In the genomic region with DNA sequence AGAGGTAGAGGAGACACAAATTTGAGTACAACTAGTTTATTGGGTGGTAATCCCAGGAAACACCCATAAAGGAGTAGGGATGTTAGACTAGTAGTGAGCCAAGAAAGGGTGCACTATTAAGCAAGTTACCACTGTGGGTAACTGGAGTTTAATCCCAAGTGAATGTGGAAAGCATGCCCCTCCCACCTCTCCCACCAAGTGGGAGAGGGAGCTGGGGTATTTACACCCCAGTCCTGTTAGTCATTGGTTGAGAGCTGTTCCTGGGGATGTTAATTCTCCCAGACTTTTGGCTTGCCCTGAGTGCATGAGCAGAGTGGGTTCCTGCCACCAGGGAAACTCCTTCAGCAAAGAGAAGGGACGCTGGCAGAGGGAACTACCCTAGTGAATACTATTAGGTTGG, we compare ENCODE assay signal across 1 cellular context.
TF ChIP-seq lines count a peak whose summit lies in the region.

No MANE protein-coding gene starts in this region.

TF ChIP-seq in HepG2, 621 proteins besides CTCF, POLR2A, EP300 and RAD21 (continued from another document):
- TF ChIP-seq, protein P1, sequence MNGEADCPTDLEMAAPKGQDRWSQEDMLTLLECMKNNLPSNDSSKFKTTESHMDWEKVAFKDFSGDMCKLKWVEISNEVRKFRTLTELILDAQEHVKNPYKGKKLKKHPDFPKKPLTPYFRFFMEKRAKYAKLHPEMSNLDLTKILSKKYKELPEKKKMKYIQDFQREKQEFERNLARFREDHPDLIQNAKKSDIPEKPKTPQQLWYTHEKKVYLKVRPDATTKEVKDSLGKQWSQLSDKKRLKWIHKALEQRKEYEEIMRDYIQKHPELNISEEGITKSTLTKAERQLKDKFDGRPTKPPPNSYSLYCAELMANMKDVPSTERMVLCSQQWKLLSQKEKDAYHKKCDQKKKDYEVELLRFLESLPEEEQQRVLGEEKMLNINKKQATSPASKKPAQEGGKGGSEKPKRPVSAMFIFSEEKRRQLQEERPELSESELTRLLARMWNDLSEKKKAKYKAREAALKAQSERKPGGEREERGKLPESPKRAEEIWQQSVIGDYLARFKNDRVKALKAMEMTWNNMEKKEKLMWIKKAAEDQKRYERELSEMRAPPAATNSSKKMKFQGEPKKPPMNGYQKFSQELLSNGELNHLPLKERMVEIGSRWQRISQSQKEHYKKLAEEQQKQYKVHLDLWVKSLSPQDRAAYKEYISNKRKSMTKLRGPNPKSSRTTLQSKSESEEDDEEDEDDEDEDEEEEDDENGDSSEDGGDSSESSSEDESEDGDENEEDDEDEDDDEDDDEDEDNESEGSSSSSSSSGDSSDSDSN (CRISPR knock-in tag; IDR thresholded peaks at IDR 0.05) = no peak
- TF ChIP-seq FOXC1 (CRISPR knock-in tag; IDR thresholded peaks at IDR 0.05; ENCODE audit: borderline replicate concordance) (no peak), ZNF530 (CRISPR knock-in tag; IDR thresholded peaks at IDR 0.05; ENCODE audit: low read depth) (no peak), ZBTB7B (CRISPR knock-in tag; IDR thresholded peaks at IDR 0.05) (no peak), ZNF841 (CRISPR knock-in tag; IDR thresholded peaks at IDR 0.05; ENCODE audit: borderline replicate concordance) (no peak), NFKB2 (CRISPR knock-in tag; IDR thresholded peaks at IDR 0.05; ENCODE audit: borderline replicate concordance) (no peak), SMARCE1 (IDR thresholded peaks at IDR 0.05; ENCODE audit: borderline replicate concordance) (no peak), RFX3 (CRISPR knock-in tag; IDR thresholded peaks at IDR 0.05) (no peak), TARDBP (CRISPR knock-in tag; IDR thresholded peaks at IDR 0.05) (no peak)
